Comparison of ENCODE assay signal across 8 cellular contexts in genomic region chr5:176537608-176538504, GRCh38. TPM values are rescaled to one million over a fixed set of nuclear protein-coding genes. Genes with fewer than 3 reads are reported as not detected.
DNase-seq lines count a peak whose midpoint lies in the region; ATAC-seq and TF ChIP-seq lines count a peak whose summit lies in the region.

No MANE protein-coding gene starts in this region.

- ATAC-seq in HG02884 (IDR thresholded peaks at IDR 0.05; ENCODE audit: unreplicated experiment) (peak; percentile 67), heart right ventricle (peak; percentile 84 to 94 (median 90)), upper lobe of left lung (ENCODE audit: low FRiP score in 2 of 2) (peak; percentile 91 to 95)

- peak in 1 of 4 donors; percentile 36 for TF ChIP-seq EP300 in upper lobe of left lung (IDR thresholded peaks at IDR 0.05)

- WGBS in heart right ventricle, 2 donors = 1 to 2% methylated on average over 48 of the region's 48 CpGs
- 3 to 4% methylated on average over 32 to 37 of the region's 48 CpGs for WGBS in upper lobe of left lung, 2 donors

- intact Hi-C loops in heart right ventricle (cut with DNase I) = loop anchor here in 6 of 10 donors (2.0 to 10.0 kb wide), 4 partner anchors 89 to 153 kb away; partner anchors contain the start of genes CLTB (in 5 of the 6), FAF2 (in 3 of the 6), HIGD2A (in 1 of the 6) and NOP16 (in 1 of the 6)

- in situ Hi-C loops in GM13976 (cut with MboI; ENCODE audit: low sequenced_read_pairs, unreplicated experiment) = no loop called here

- TF ChIP-seq CTCF in GM13976 (IDR thresholded peaks at IDR 0.05; ENCODE audit: borderline replicate concordance, control extremely low read depth, extremely low read depth, insufficient read depth, missing control alignments) = no peak
- TF ChIP-seq CTCF in heart right ventricle (IDR thresholded peaks at IDR 0.05) = no peak
- peak in 3 of 6 experiments; percentile 21 to 27 (median 21) for TF ChIP-seq CTCF in upper lobe of left lung (IDR thresholded peaks at IDR 0.05)

- H3K4me3 ChIP-seq in heart right ventricle = peak overlapping the region; percentile 51 to 96 (median 84)
- H3K4me3 ChIP-seq in upper lobe of left lung = peak overlapping the region; percentile 76 to 88 (median 86)

- peak; percentile 92 for DNase-seq in GM13976 (ENCODE audit: low spot score)
- peak; percentile 94 for DNase-seq in NCI-H146 treated with DMSO at 0.1 percent for 48 hours (lab: John Stamatoyannopoulos, UW; ENCODE audit: unreplicated experiment)
- peak; percentile 96 to 100 (median 97) for DNase-seq in T-helper 1 cell
- DNase-seq in amniotic stem cell (lab: John Stamatoyannopoulos, UW) = peak; percentile 100
- DNase-seq in heart right ventricle = peak; percentile 97 to 99
- DNase-seq in pons (ENCODE audit: low spot score) = peak; percentile 100
- DNase-seq in upper lobe of left lung = peak; percentile 97 to 100

- H3K36me3 ChIP-seq in heart right ventricle (no peaks in the 10 kb centered on the region), upper lobe of left lung (no peaks in the 10 kb centered on the region)

- H3K27me3 ChIP-seq in heart right ventricle (no peaks in the 10 kb centered on the region), upper lobe of left lung (no peaks in the 10 kb centered on the region)

- peak overlapping the region; percentile 90 to 100 (median 97) for H3K27ac ChIP-seq in heart right ventricle
- peak overlapping the region; percentile 95 to 99 (median 98) for H3K27ac ChIP-seq in upper lobe of left lung

- H3K4me1 ChIP-seq in heart right ventricle (peaks cover 19 to 81% (median 65%) of the 10 kb centered on the region in 9 donors), upper lobe of left lung (peaks cover 56 to 84% (median 72%) of the 10 kb centered on the region in 4 donors)

- TF ChIP-seq POLR2A in upper lobe of left lung (IDR thresholded peaks at IDR 0.05) = peak in 2 of 4 donors; percentile 8 to 65

- H3K9me3 ChIP-seq in heart right ventricle (no peaks in the 10 kb centered on the region), upper lobe of left lung (no peaks in the 10 kb centered on the region)

RNA-seq across cellular contexts. Expression of gene RNF44, which starts 0.7 kb away (rescaled TPM):
- total RNA-seq in heart right ventricle (10 to 100 TPM; 18.1 to 31.1 (median 21.5) TPM), upper lobe of left lung (10 to 100 TPM; 13.4 to 76.5 (median 51.7) TPM)
- polyA plus RNA-seq in heart right ventricle = 10 to 100 TPM in 1 of 2 donors, 1 to 10 TPM in 1; 7.9 to 21.9 TPM

RNA-seq across cellular contexts. Expression of gene CDHR2, which starts 11.3 kb away (rescaled TPM):
- total RNA-seq in heart right ventricle (under 1 TPM in 2 of 10 donors, not detected in 8; 0.19 to 0.22 TPM), upper lobe of left lung (under 1 TPM in 2 of 6 donors, not detected in 4; 0.30 to 0.34 TPM)
- under 1 TPM in 1 of 2 donors, not detected in 1; 0.03 TPM for polyA plus RNA-seq in heart right ventricle

Comparison
In these comparisons a context has a peak if more than half of its experiments do, and no peak if none do; other contexts are left out.
1. Peak in every context shown above with its lines: DNase-seq, ATAC-seq, H3K4me3 ChIP-seq and H3K27ac ChIP-seq.